In the genomic region with DNA sequence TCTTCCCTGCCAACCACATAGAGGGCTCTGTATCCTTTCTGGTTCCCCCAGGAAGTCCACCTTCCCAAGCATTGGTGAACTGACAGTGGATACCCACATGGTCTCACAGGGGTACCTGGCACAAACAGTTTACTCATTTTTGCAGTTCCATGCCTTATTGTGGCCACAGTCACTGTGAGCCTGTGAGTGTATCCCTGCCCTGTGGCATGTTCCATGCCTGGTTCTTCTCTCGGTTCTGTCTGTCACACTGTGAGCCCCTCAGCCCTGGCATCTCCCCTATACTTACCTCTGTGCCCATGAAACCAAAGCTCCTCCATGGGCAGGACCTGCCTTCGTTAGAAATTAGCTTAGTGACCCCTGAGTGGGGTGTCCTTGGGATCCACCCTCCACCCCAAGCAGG, we compare ENCODE assay signal across 22 cellular contexts.
"Had no signal": no experiment of that assay in that cellular context is flagged by ENCODE, and none has a peak within 500 bp of the region (broad histone marks: within the 10 kb centered on the region; RNA-seq: fewer than 3 reads in every experiment).

No MANE protein-coding gene starts in this region.

- H3K4me3 ChIP-seq: adrenal gland, cardiac muscle cell, gastrocnemius medialis, hepatocyte had no signal

- H3K9me3 ChIP-seq: adrenal gland, gastrocnemius medialis had no signal

- H3K27ac ChIP-seq: adrenal gland, cardiac muscle cell, gastrocnemius medialis, hepatocyte, parathyroid adenoma had no signal

- ATAC-seq: effector memory CD8-positive, alpha-beta T cell; gastrocnemius medialis; left cardiac atrium; right cardiac atrium had no signal

- DNase-seq: activated B cell treated with CpG ODN at 0.5 μM for 24 hours; activated CD4-positive, alpha-beta T cell treated with anti-CD3 and anti-CD28 coated beads, Interleukin-2, amount 50 U/mL, for 4 hours; activated naive CD4-positive, alpha-beta T cell; activated naive CD8-positive, alpha-beta T cell treated with anti-CD3 and anti-CD28 coated beads for 36 hours; activated T-cell treated with anti-CD3 and anti-CD28 coated beads, Interleukin-2, amount 50 U/mL, for 48 hours; aorta; cortex of kidney; effector memory CD8-positive, alpha-beta T cell; erythroblast; gastrocnemius medialis; glutamatergic neuron; left cardiac atrium; naive B cell; nephron progenitor cell; right cardiac atrium; stimulated activated CD4-positive, alpha-beta T cell treated with anti-CD3 and anti-CD28 coated beads, Interleukin-2, amount 100 ng/mL, for 48 hours; substantia nigra; T-helper 1 cell had no signal

- H3K27me3 ChIP-seq: adrenal gland, gastrocnemius medialis, hepatocyte had no signal

- H3K4me1 ChIP-seq: parathyroid adenoma had no signal

- H3K36me3 ChIP-seq: adrenal gland, cardiac muscle cell, gastrocnemius medialis had no signal
